Comparison of ENCODE assay signal across 10 cellular contexts in the genomic region with DNA sequence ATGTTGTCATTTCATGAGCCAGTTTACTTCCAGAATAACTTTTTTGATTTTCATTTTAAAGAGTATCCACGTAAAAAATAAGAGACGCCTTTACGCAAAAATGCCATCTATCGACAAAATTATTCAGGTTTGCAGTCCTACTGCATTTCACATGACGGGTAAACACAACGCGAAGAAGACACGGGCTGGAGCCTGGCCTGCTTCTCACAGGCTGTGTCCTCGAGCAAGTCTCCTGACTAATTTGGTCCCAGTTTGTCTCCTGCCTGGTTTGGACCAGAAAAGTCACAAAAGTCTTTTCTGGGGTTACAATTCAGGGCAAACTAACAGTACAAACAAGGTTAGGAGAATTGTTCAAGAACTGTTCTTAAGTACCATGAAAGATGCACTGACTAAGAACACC. TPM values are rescaled to one million over a fixed set of nuclear protein-coding genes. Genes with fewer than 3 reads are reported as not detected.
DNase-seq lines count a peak whose midpoint lies in the region; ATAC-seq and TF ChIP-seq lines count a peak whose summit lies in the region.
"Had no signal": no experiment of that assay in that cellular context is flagged by ENCODE, and none has a peak within 500 bp of the region (broad histone marks: within the 10 kb centered on the region; RNA-seq: fewer than 3 reads in every experiment).

No MANE protein-coding gene starts in this region.

- H3K36me3 Mint-ChIP-seq in activated CD8-positive, alpha-beta memory T cell treated with anti-CD3 and anti-CD28 coated beads, Interleukin-2, amount 10 ng/mL, durations not matched to agents 7 days and 5 days = peaks cover 36% of the 10 kb centered on the region

- peaks cover 39% of the 10 kb centered on the region for H4K20me1 ChIP-seq in hepatocyte (ENCODE audit: insufficient read depth, poor library complexity, severe bottlenecking)

- H3K27me3 ChIP-seq in hepatocyte (no peaks in the 10 kb centered on the region), stomach smooth muscle (ENCODE audit: control insufficient read depth in 1 of 2, insufficient read depth in 2 of 2, low read length in 2 of 2) (no peaks in the 10 kb centered on the region)

- CTCF ChIA-PET in activated CD8-positive, alpha-beta memory T cell treated with anti-CD3 and anti-CD28 coated beads, Interleukin-2, amount 10 ng/mL, durations not matched to agents 7 days and 5 days (lab: Charles Lee) = interaction anchor here (1.0 to 1.7 kb wide), 3 partner anchors 19 to 74 kb away, joined by 3 read pairs; no protein-coding TSS in a partner anchor
- CTCF ChIA-PET in GM10248 (lab: Yijun Ruan, JAX) = no interaction called here

- H3K27ac Mint-ChIP-seq in activated CD8-positive, alpha-beta memory T cell treated with anti-CD3 and anti-CD28 coated beads, Interleukin-2, amount 10 ng/mL, durations not matched to agents 7 days and 5 days = peak overlapping the region; percentile 92

- H3K36me3 ChIP-seq in hepatocyte (replicated peaks; ENCODE audit: insufficient read depth, low read depth) = no peaks in the 10 kb centered on the region
- H3K36me3 ChIP-seq in stomach smooth muscle (ENCODE audit: control insufficient read depth in 2 of 2, insufficient read depth in 2 of 2, low read length in 2 of 2) = no peaks in the 10 kb centered on the region

- no peaks in the 10 kb centered on the region for H3K27me3 Mint-ChIP-seq in activated CD8-positive, alpha-beta memory T cell treated with anti-CD3 and anti-CD28 coated beads, Interleukin-2, amount 10 ng/mL, durations not matched to agents 7 days and 5 days

- peaks cover 85% of the 10 kb centered on the region for H3K79me2 ChIP-seq in hepatocyte

- peaks cover 85% of the 10 kb centered on the region for H3K4me1 Mint-ChIP-seq in activated CD8-positive, alpha-beta memory T cell treated with anti-CD3 and anti-CD28 coated beads, Interleukin-2, amount 10 ng/mL, durations not matched to agents 7 days and 5 days

- POLR2A ChIA-PET in GM10248 (lab: Yijun Ruan, JAX) = no interaction called here

- no peaks in the 10 kb centered on the region for H3K9me2 ChIP-seq in hepatocyte (replicated peaks; ENCODE audit: insufficient read depth)

- peak overlapping the region; percentile 52 for H3K4me3 Mint-ChIP-seq in activated CD8-positive, alpha-beta memory T cell treated with anti-CD3 and anti-CD28 coated beads, Interleukin-2, amount 10 ng/mL, durations not matched to agents 7 days and 5 days

- H3K4me3 ChIP-seq in WI38 (ENCODE audit: low read depth, low read length) (peak overlapping the region; percentile 39), hepatocyte (no peak overlapping the region), stomach smooth muscle (ENCODE audit: low read length in 2 of 2) (no peak overlapping the region)

- H3K9ac ChIP-seq in stomach smooth muscle (ENCODE audit: low read length in 2 of 2) = no peak overlapping the region

- H3K27ac ChIP-seq in hepatocyte (peak overlapping the region; percentile 76), stomach smooth muscle (ENCODE audit: low read length) (peak overlapping the region; percentile 24)

- ATAC-seq in activated CD8-positive, alpha-beta memory T cell treated with anti-CD3 and anti-CD28 coated beads, Interleukin-2, amount 10 ng/mL, durations not matched to agents 7 days and 5 days = no peak
- no peak for ATAC-seq in GM21447 (IDR thresholded peaks at IDR 0.05; ENCODE audit: unreplicated experiment)
- ATAC-seq: HepG2 had no signal

- TF ChIP-seq CTCF in WI38 (IDR thresholded peaks at IDR 0.05; ENCODE audit: low read depth, low read length) (no peak), hepatocyte (IDR thresholded peaks at IDR 0.05; ENCODE audit: poor library complexity) (no peak), GM10248 (IDR thresholded peaks at IDR 0.05; ENCODE audit: control extremely low read depth, extremely low read depth, low read depth, missing control alignments) (no peak)

- H3K4me1 ChIP-seq in hepatocyte (ENCODE audit: insufficient read depth) = peaks cover 8% of the 10 kb centered on the region
- H3K4me1 ChIP-seq in stomach smooth muscle (ENCODE audit: control insufficient read depth, insufficient read depth, low read length) = peaks cover 20% of the 10 kb centered on the region

- no peak overlapping the region for H3K4me2 ChIP-seq in hepatocyte

- no peak overlapping the region for H2AFZ ChIP-seq in hepatocyte

- no peaks in the 10 kb centered on the region for H3K9me3 ChIP-seq in hepatocyte (ENCODE audit: low read depth)
- no peaks in the 10 kb centered on the region for H3K9me3 ChIP-seq in stomach smooth muscle (ENCODE audit: control insufficient read depth in 2 of 2, low read length in 2 of 2)

- WGBS in hepatocyte (ENCODE audit: low lambda C conversion rate, missing lambda C conversion rate) = 90% methylated on average over 9 of the region's 9 CpGs

- H3K9me3 Mint-ChIP-seq in activated CD8-positive, alpha-beta memory T cell treated with anti-CD3 and anti-CD28 coated beads, Interleukin-2, amount 10 ng/mL, durations not matched to agents 7 days and 5 days (ENCODE audit: low read depth) = no peaks in the 10 kb centered on the region

- DNase-seq in activated CD8-positive, alpha-beta memory T cell treated with anti-CD3 and anti-CD28 coated beads, Interleukin-2, amount 10 ng/mL, durations not matched to agents 7 days and 5 days = no peak
- DNase-seq in activated CD8-positive, alpha-beta memory T cell treated with anti-CD3 and anti-CD28 coated beads, Interleukin-2, amount 50 U/mL, for 48 hours = no peak
- DNase-seq in hepatocyte (ENCODE audit: low spot score) (no peak), GM10248 (ENCODE audit: extremely low spot score) (no peak), HUDEP-2 (lab: John Stamatoyannopoulos, UW; ENCODE audit: unreplicated experiment in 76 of 76) (no peak)
- DNase-seq: activated CD4-positive, CD25-positive, alpha-beta regulatory T cell treated with anti-CD3 and anti-CD28 coated beads, Interleukin-2, amount 50 U/mL, for 72 hours had no signal

RNA-seq across cellular contexts. Expression of gene CHSY1, which starts 51.7 kb away (rescaled TPM):
- 10 to 100 TPM; 50.5 to 59.4 TPM for total RNA-seq in activated CD8-positive, alpha-beta memory T cell treated with anti-CD3 and anti-CD28 coated beads, Interleukin-2, amount 10 ng/mL, durations not matched to agents 7 days and 5 days
- total RNA-seq in hepatocyte = 26.2 and 27.8 TPM in 2 replicates
- 20.4 and 22.5 TPM in 2 replicates for polyA plus RNA-seq in hepatocyte
